Comparison of ENCODE assay signal across 23 cellular contexts in genomic region chr12:122790393-122791075, GRCh38. TPM values are rescaled to one million over a fixed set of nuclear protein-coding genes. Genes with fewer than 3 reads are reported as not detected.
A peak's percentile ranks its signal among the peaks of the same experiment; 100 is the strongest.
DNase-seq lines count a peak whose midpoint lies in the region; ATAC-seq and TF ChIP-seq lines count a peak whose summit lies in the region.
"Had no signal": no experiment of that assay in that cellular context is flagged by ENCODE, and none has a peak within 500 bp of the region (broad histone marks: within the 10 kb centered on the region; RNA-seq: fewer than 3 reads in every experiment).

No MANE protein-coding gene starts in this region.

- no peak overlapping the region for H2BK5ac ChIP-seq in H9 (ENCODE audit: insufficient read length, low read length)

- no peaks in the 10 kb centered on the region for H3K9me3 ChIP-seq in H9 (ENCODE audit: control insufficient read depth, low read depth, low read length)
- H3K9me3 ChIP-seq: body of pancreas, neutrophil, upper lobe of left lung had no signal

- peak; percentile 66 for DNase-seq in AG08395 (ENCODE audit: low spot score)
- peak; percentile 54 for DNase-seq in H9
- no peak for DNase-seq in WTC11 (ENCODE audit: low spot score)
- DNase-seq in foreskin keratinocyte: peak; percentile 77 to 81
- no peak for DNase-seq in occipital lobe (lab: John Stamatoyannopoulos, UW)
- DNase-seq in C1 segment of cervical spinal cord (lab: John Stamatoyannopoulos, UW): no peak
- DNase-seq in inferior parietal cortex (ENCODE audit: extremely low spot score): no peak
- DNase-seq: activated CD4-positive, alpha-beta T cell treated with anti-CD3 and anti-CD28 coated beads for 36 hours; activated naive CD4-positive, alpha-beta T cell treated with anti-CD3 and anti-CD28 coated beads, Interleukin-2, amount 10 ng/mL, durations not matched to agents 7 days and 5 days; body of pancreas; CD4-positive, CD25-positive, alpha-beta regulatory T cell; dermis blood vessel endothelial cell; DMS153; NCI-H2081; NCI-H69; retina; stimulated activated naive CD4-positive, alpha-beta T cell treated with Interleukin-2 at 50 U/mL for 16 hours; upper lobe of left lung had no signal

- POLR2A ChIA-PET in WTC11 (lab: Charles Lee): no interaction called here

- no peaks in the 10 kb centered on the region for H3K27me3 Mint-ChIP-seq in H9 (ENCODE audit: low read depth)
- no peaks in the 10 kb centered on the region for H3K27me3 Mint-ChIP-seq in WTC11 (ENCODE audit: low read depth)
- H3K27me3 Mint-ChIP-seq: activated CD4-positive, alpha-beta T cell treated with anti-CD3 and anti-CD28 coated beads for 36 hours had no signal

- no peak overlapping the region for H2BK12ac ChIP-seq in H9 (ENCODE audit: insufficient read length, low read depth, low read length)

- H3K4ac ChIP-seq in H9 (ENCODE audit: low read depth, low read length): no peak overlapping the region

- no peak overlapping the region for H3K9ac ChIP-seq in H9 (ENCODE audit: extremely low read depth, insufficient read length, low read length)

- H2BK120ac ChIP-seq in H9 (ENCODE audit: low read depth, low read length, poor library complexity, severe bottlenecking): no peak overlapping the region

- no peak overlapping the region for H3K4me2 ChIP-seq in H9 (ENCODE audit: insufficient read depth, insufficient read length, low read length)
- H3K4me2 ChIP-seq: hepatocyte had no signal

- ATAC-seq in WTC11 (peak; percentile 34; the same call in 1 of the 2 replicates), foreskin keratinocyte (peak; percentile 75), GM18861 (IDR thresholded peaks at IDR 0.05; ENCODE audit: unreplicated experiment) (no peak)
- ATAC-seq: activated CD4-positive, alpha-beta T cell treated with anti-CD3 and anti-CD28 coated beads for 36 hours; body of pancreas; Panc1 had no signal

- H3K27ac ChIP-seq in H9 (ENCODE audit: insufficient read length, low read depth, low read length) (no peak overlapping the region), foreskin keratinocyte (no peak overlapping the region)
- H3K27ac ChIP-seq: body of pancreas, hepatocyte, neutrophil, upper lobe of left lung had no signal

- H3K79me2 ChIP-seq in H9 (ENCODE audit: insufficient read depth, low read length): no peaks in the 10 kb centered on the region
- H3K79me2 ChIP-seq: hepatocyte had no signal

- no peak overlapping the region; the same call in 1 of the 2 replicates for H3K14ac ChIP-seq in H9 (ENCODE audit: insufficient read depth, low read length)

- no peak overlapping the region for H2BK15ac ChIP-seq in H9 (ENCODE audit: low read depth, low read length)

- no peak overlapping the region for H3K56ac ChIP-seq in H9 (ENCODE audit: insufficient read length, low read depth, low read length)

- peaks cover 7 to 8% of the 10 kb centered on the region in 2 experiments for H3K4me1 Mint-ChIP-seq in H9
- peaks cover 3% of the 10 kb centered on the region for H3K4me1 Mint-ChIP-seq in WTC11
- H3K4me1 Mint-ChIP-seq: activated CD4-positive, alpha-beta T cell treated with anti-CD3 and anti-CD28 coated beads for 36 hours; activated naive CD4-positive, alpha-beta T cell treated with anti-CD3 and anti-CD28 coated beads, Interleukin-2, amount 10 ng/mL, durations not matched to agents 7 days and 5 days had no signal

- H2BK20ac ChIP-seq in H9 (ENCODE audit: low read depth, low read length, poor library complexity, severe bottlenecking): no peak overlapping the region

- H3K4me1 ChIP-seq in H9 (ENCODE audit: insufficient read depth, low read length) (no peaks in the 10 kb centered on the region), foreskin keratinocyte (peaks cover 11% of the 10 kb centered on the region)
- H3K4me1 ChIP-seq: upper lobe of left lung had no signal

- CTCF ChIA-PET in WTC11 (lab: Charles Lee): interaction anchor here (0.6 to 1.0 kb wide), 2 partner anchors 10 to 131 kb away, joined by 3 to 4 read pairs; no protein-coding TSS in a partner anchor

- TF ChIP-seq CTCF in H9 (conservative IDR thresholded peaks at IDR 0.05) (no peak), WTC11 (IDR thresholded peaks at IDR 0.05) (no peak), foreskin keratinocyte (conservative IDR thresholded peaks at IDR 0.05) (no peak)

- H3T11ph ChIP-seq in H9 (ENCODE audit: low read length): no peak overlapping the region

- H3K27me3 ChIP-seq in H9 (ENCODE audit: insufficient read depth, low read length): no peaks in the 10 kb centered on the region
- H3K27me3 ChIP-seq in foreskin keratinocyte: no peaks in the 10 kb centered on the region
- H3K27me3 ChIP-seq: body of pancreas, hepatocyte, neutrophil, upper lobe of left lung had no signal

- H3K23ac ChIP-seq in H9 (ENCODE audit: insufficient read length, low read depth, low read length): no peak overlapping the region

- no peak overlapping the region for H4K5ac ChIP-seq in H9 (ENCODE audit: insufficient read length, low read depth, low read length)

- peak overlapping the region in 1 of 3 experiments; percentile 53; a peak in 2 of 7 replicates for H3K27ac Mint-ChIP-seq in H9
- H3K27ac Mint-ChIP-seq in WTC11: peak overlapping the region; percentile 58; the same call in 1 of the 2 replicates
- H3K27ac Mint-ChIP-seq: activated CD4-positive, alpha-beta T cell treated with anti-CD3 and anti-CD28 coated beads for 36 hours; activated naive CD4-positive, alpha-beta T cell treated with anti-CD3 and anti-CD28 coated beads, Interleukin-2, amount 10 ng/mL, durations not matched to agents 7 days and 5 days; CD4-positive, CD25-positive, alpha-beta regulatory T cell had no signal

- no peaks in the 10 kb centered on the region for H4K20me1 ChIP-seq in H9 (ENCODE audit: control insufficient read depth, insufficient read depth, insufficient read length)

- no peaks in the 10 kb centered on the region for H3K23me2 ChIP-seq in H9 (ENCODE audit: insufficient read length, low read depth, low read length, poor library complexity, severe bottlenecking)

- no peak overlapping the region for H4K8ac ChIP-seq in H9 (replicated peaks; ENCODE audit: insufficient read length, low read depth, low read length)

- H2AK5ac ChIP-seq in H9 (ENCODE audit: insufficient read length, low read length): no peak overlapping the region

- no peaks in the 10 kb centered on the region for H3K36me3 Mint-ChIP-seq in H9 (ENCODE audit: insufficient read depth in 1 of 3, low read depth in 3 of 3)
- no peaks in the 10 kb centered on the region for H3K36me3 Mint-ChIP-seq in WTC11
- H3K36me3 Mint-ChIP-seq: activated naive CD4-positive, alpha-beta T cell treated with anti-CD3 and anti-CD28 coated beads, Interleukin-2, amount 10 ng/mL, durations not matched to agents 7 days and 5 days; CD4-positive, CD25-positive, alpha-beta regulatory T cell had no signal

- no peak overlapping the region for H3K18ac ChIP-seq in H9 (ENCODE audit: insufficient read length, low read depth, low read length)

- no peaks in the 10 kb centered on the region; a peak in 1 of 5 replicates for H3K9me3 Mint-ChIP-seq in H9
- H3K9me3 Mint-ChIP-seq in WTC11: no peaks in the 10 kb centered on the region
- H3K9me3 Mint-ChIP-seq: activated naive CD4-positive, alpha-beta T cell treated with anti-CD3 and anti-CD28 coated beads, Interleukin-2, amount 10 ng/mL, durations not matched to agents 7 days and 5 days; CD4-positive, CD25-positive, alpha-beta regulatory T cell had no signal

- no peaks in the 10 kb centered on the region for H3K79me1 ChIP-seq in H9 (ENCODE audit: insufficient read depth, low read depth, low read length, poor library complexity, severe bottlenecking)

- no peak overlapping the region for H4K91ac ChIP-seq in H9 (ENCODE audit: insufficient read length, low read depth, low read length)

- no CpG with 5 or more reads among the region's 5 CpGs for WGBS in H9 (ENCODE audit: extremely low coverage, insufficient read length, low lambda C conversion rate)

- H3K4me3 Mint-ChIP-seq in H9 (no peak overlapping the region), WTC11 (no peak overlapping the region)
- H3K4me3 Mint-ChIP-seq: activated CD4-positive, alpha-beta T cell treated with anti-CD3 and anti-CD28 coated beads for 36 hours; activated naive CD4-positive, alpha-beta T cell treated with anti-CD3 and anti-CD28 coated beads, Interleukin-2, amount 10 ng/mL, durations not matched to agents 7 days and 5 days; CD4-positive, CD25-positive, alpha-beta regulatory T cell had no signal

- H2AFZ ChIP-seq in H9 (ENCODE audit: low read length): no peak overlapping the region
- H2AFZ ChIP-seq: hepatocyte had no signal

TF ChIP-seq in WTC11, 78 proteins besides CTCF, POLR2A, EP300 and RAD21 (continues in another document):
- TF ChIP-seq, protein P1, sequence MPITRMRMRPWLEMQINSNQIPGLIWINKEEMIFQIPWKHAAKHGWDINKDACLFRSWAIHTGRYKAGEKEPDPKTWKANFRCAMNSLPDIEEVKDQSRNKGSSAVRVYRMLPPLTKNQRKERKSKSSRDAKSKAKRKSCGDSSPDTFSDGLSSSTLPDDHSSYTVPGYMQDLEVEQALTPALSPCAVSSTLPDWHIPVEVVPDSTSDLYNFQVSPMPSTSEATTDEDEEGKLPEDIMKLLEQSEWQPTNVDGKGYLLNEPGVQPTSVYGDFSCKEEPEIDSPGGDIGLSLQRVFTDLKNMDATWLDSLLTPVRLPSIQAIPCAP (CRISPR knock-in tag; IDR thresholded peaks at IDR 0.05): no peak
- TF ChIP-seq FOXP1 (CRISPR knock-in tag; IDR thresholded peaks at IDR 0.05; ENCODE audit: borderline replicate concordance) (no peak), ZNF121 (CRISPR knock-in tag; IDR thresholded peaks at IDR 0.05) (peak; percentile 74; the same call in 1 of the 2 replicates)

RNA-seq across cellular contexts. Expression of gene CCDC62, which starts 16.2 kb away (rescaled TPM):
- 0.22 and 0.79 TPM in 2 replicates for total RNA-seq in H9 (2021)
- total RNA-seq in WTC11 (2021): 0.33 to 0.78 TPM (median 0.34 TPM) in 3 replicates
- total RNA-seq in foreskin keratinocyte: 0.20 and 0.25 TPM in 2 replicates
- 0.03 and 0.06 TPM in 2 replicates for polyA plus RNA-seq in foreskin keratinocyte
- 9.4 TPM for total RNA-seq in occipital lobe
- total RNA-seq: A673, body of pancreas had no signal

RNA-seq across cellular contexts. Expression of gene DENR, which starts 37.9 kb away (rescaled TPM):
- 104 and 109 TPM in 2 replicates for total RNA-seq in H9 (2021)
- total RNA-seq in WTC11 (2021): 66.5 to 81.5 TPM (median 70.8 TPM) in 3 replicates
- 57.7 and 64.4 TPM in 2 replicates for total RNA-seq in foreskin keratinocyte
- 36.9 and 45.0 TPM in 2 replicates for polyA plus RNA-seq in foreskin keratinocyte
- 46.6 TPM for total RNA-seq in occipital lobe

RNA-seq across cellular contexts. Expression of gene HIP1R, which starts 44.7 kb away (rescaled TPM):
- 17.4 and 20.0 TPM in 2 replicates for total RNA-seq in H9 (2021)
- total RNA-seq in WTC11 (2021): 22.8 to 45.2 TPM (median 26.8 TPM) in 3 replicates
- total RNA-seq in foreskin keratinocyte: 35.0 and 35.9 TPM in 2 replicates
- 19.7 and 20.6 TPM in 2 replicates for polyA plus RNA-seq in foreskin keratinocyte
- 70.0 TPM for total RNA-seq in occipital lobe

RNA-seq across cellular contexts. Expression of gene HCAR1, which starts 59.9 kb away (rescaled TPM):
- total RNA-seq in H9 (2021): 0.07 TPM in 2 replicates
- total RNA-seq in WTC11 (2021): 0.04 TPM in 1 of 3 replicates, not detected in the others
- 0.10 TPM in 1 of 2 replicates, not detected in the other for total RNA-seq in foreskin keratinocyte
- 0.01 TPM in 1 of 2 replicates, not detected in the other for polyA plus RNA-seq in foreskin keratinocyte
- 0.78 TPM for total RNA-seq in occipital lobe
- total RNA-seq: CD4-positive, CD25-positive, alpha-beta regulatory T cell; dermis blood vessel endothelial cell had no signal
- polyA plus RNA-seq: CD4-positive, CD25-positive, alpha-beta regulatory T cell had no signal

Comparison
In these comparisons a context has a peak if more than half of its experiments do, and no peak if none do; other contexts are left out.
1. DNase-seq: peak in AG08395 (single experiment), H9 (single experiment) and foreskin keratinocyte (2 of 2); none in WTC11 (single experiment), occipital lobe (single experiment), C1 segment of cervical spinal cord (0 of 14) and inferior parietal cortex (single experiment).